Comparison of ENCODE assay signal across 23 cellular contexts in the genomic region with DNA sequence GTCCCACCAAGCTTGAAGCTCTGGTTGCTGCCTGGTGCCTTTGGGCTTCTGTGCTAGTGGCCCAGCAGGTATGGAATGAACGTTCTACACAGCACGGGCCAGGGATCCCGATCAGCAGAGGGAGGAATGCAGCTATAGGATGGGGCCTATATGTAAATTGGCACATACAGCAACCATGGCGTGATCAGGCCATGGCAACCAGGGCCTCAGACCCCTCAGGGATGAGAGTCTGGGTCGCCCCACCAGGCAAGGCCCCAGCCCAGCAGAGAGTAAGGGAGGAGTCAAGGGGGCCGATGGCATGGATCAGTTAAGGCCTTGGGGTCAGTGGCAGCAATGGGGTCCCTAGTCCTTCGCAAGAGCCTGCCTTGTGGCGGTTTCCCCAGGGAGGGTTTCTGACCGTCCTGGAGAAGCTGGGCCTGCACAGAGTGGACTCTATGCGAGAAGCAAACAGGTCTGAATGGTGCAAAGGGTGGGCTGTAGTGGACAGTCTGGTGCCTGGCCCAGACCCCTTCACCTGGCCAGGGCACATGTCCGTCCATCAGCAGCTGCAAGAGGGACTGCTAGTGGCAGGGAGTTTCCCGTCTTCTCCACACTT.
"Had no signal": no experiment of that assay in that cellular context is flagged by ENCODE, and none has a peak within 500 bp of the region (broad histone marks: within the 10 kb centered on the region; RNA-seq: fewer than 3 reads in every experiment).

No MANE protein-coding gene starts in this region.

- H3K36me3 ChIP-seq: esophagus muscularis mucosa, gastrocnemius medialis, heart right ventricle, left ventricle myocardium inferior, right lobe of liver, suprapubic skin, tibial artery had no signal

- H3K4me3 Mint-ChIP-seq: naive B cell, nephron had no signal

- H3K4me3 ChIP-seq: dorsolateral prefrontal cortex, esophagus muscularis mucosa, gastrocnemius medialis, heart right ventricle, left ventricle myocardium inferior, lung, psoas muscle, right lobe of liver, skin epidermis, suprapubic skin, tibial artery had no signal

- H3K36me3 Mint-ChIP-seq: naive B cell had no signal

- H3K9me3 ChIP-seq: esophagus muscularis mucosa, gastrocnemius medialis, psoas muscle, right lobe of liver, suprapubic skin, tibial artery had no signal

- H3K27ac Mint-ChIP-seq: nephron had no signal

- DNase-seq: central memory CD4-positive, alpha-beta T cell; cortex of kidney; effector memory CD4-positive, alpha-beta T cell; gastrocnemius medialis; heart right ventricle; hypothalamus; left ventricle myocardium inferior; mesenchymal stem cell; naive B cell; psoas muscle; retina; stimulated activated CD4-positive, alpha-beta T cell treated with anti-CD3 and anti-CD28 coated beads, Interleukin-12 subunit alpha, Interleukin-12 subunit beta, amount 100 ng/mL, for 4 hours; stimulated activated naive CD4-positive, alpha-beta T cell had no signal

- ATAC-seq: gastrocnemius medialis, heart right ventricle, psoas muscle had no signal

- H3K4me1 Mint-ChIP-seq: nephron had no signal

- H3K4me1 ChIP-seq: esophagus muscularis mucosa, gastrocnemius medialis, heart right ventricle, left ventricle myocardium inferior, parathyroid adenoma, psoas muscle, right lobe of liver, suprapubic skin, tibial artery had no signal

- H3K27me3 ChIP-seq: dorsolateral prefrontal cortex, esophagus muscularis mucosa, gastrocnemius medialis, right lobe of liver, tibial artery had no signal

- H3K27ac ChIP-seq: dorsolateral prefrontal cortex, epithelial cell of prostate, esophagus muscularis mucosa, gastrocnemius medialis, heart right ventricle, left ventricle myocardium inferior, parathyroid adenoma, psoas muscle, right lobe of liver, skin epidermis, suprapubic skin, tibial artery had no signal

- H3K9me3 Mint-ChIP-seq: nephron had no signal
